ENCODE assay signal across 16 cellular contexts in genomic region chr3:163939926-163940325, GRCh38.
DNase-seq lines count a peak whose midpoint lies in the region; ATAC-seq and TF ChIP-seq lines count a peak whose summit lies in the region.
"Had no signal": no experiment of that assay in that cellular context is flagged by ENCODE, and none has a peak within 500 bp of the region (broad histone marks: within the 10 kb centered on the region; RNA-seq: fewer than 3 reads in every experiment).

No MANE protein-coding gene starts in this region.

- H3K4me1 ChIP-seq in neural progenitor cell = no peaks in the 10 kb centered on the region

- no peak overlapping the region for H3K4me3 Mint-ChIP-seq in neural progenitor cell
- H3K4me3 Mint-ChIP-seq: activated B cell treated with CpG ODN at 0.5 μM for 24 hours, CD14-positive monocyte had no signal

- peak; percentile 10 for TF ChIP-seq CTCF in astrocyte of the cerebellum (IDR thresholded peaks at IDR 0.05; ENCODE audit: low read depth, low read length, missing control alignments)
- TF ChIP-seq CTCF in neural progenitor cell (IDR thresholded peaks at IDR 0.05) = peak; percentile 20

- peaks cover 2% of the 10 kb centered on the region for H3K27me3 Mint-ChIP-seq in neural progenitor cell (ENCODE audit: insufficient read depth, low read depth)
- H3K27me3 Mint-ChIP-seq: activated B cell treated with CpG ODN at 0.5 μM for 24 hours had no signal

- peak; percentile 20 for DNase-seq in ELF-1 (ENCODE audit: low read depth, low spot score)
- peak; percentile 38 for DNase-seq in MG63
- peak; percentile 18 for DNase-seq in astrocyte of the cerebellum (ENCODE audit: low read depth)
- DNase-seq in neural progenitor cell (ENCODE audit: low spot score) = peak; percentile 18
- no peak for DNase-seq in Right ventricle myocardium inferior (ENCODE audit: missing footprints)
- DNase-seq in activated CD4-positive, CD25-positive, alpha-beta regulatory T cell (lab: John Stamatoyannopoulos, UW) = no peak
- DNase-seq: activated B cell treated with CpG ODN at 0.5 μM for 24 hours; activated CD8-positive, alpha-beta memory T cell treated with anti-CD3 and anti-CD28 coated beads, Interleukin-2, amount 50 U/mL, for 48 hours; head of caudate nucleus; NCI-H2081 treated with DMSO at 0.1 percent for 48 hours; NK-92 treated with Interleukin-12 subunit alpha and Interleukin-12 subunit beta, amount 100 ng/mL, for 24 hours; trophoblast cell had no signal

- H3K4me3 ChIP-seq in MG63 (no peak overlapping the region), astrocyte of the cerebellum (ENCODE audit: low read depth, low read length) (no peak overlapping the region), neural progenitor cell (no peak overlapping the region)

- peak overlapping the region; percentile 36 for H2AFZ ChIP-seq in neural progenitor cell (replicated peaks)

- intact Hi-C loops in Right ventricle myocardium inferior (cut with DNase I) = no loop called here

- in situ Hi-C loops in astrocyte of the cerebellum (cut with HindIII; ENCODE audit: low sequenced_read_pairs) = no loop called here

- H3K27ac ChIP-seq in neural progenitor cell = no peak overlapping the region

- H3K4me1 Mint-ChIP-seq in neural progenitor cell = no peaks in the 10 kb centered on the region
- H3K4me1 Mint-ChIP-seq: activated B cell treated with CpG ODN at 0.5 μM for 24 hours, CD14-positive monocyte had no signal

- H3K27ac Mint-ChIP-seq in neural progenitor cell = no peak overlapping the region
- H3K27ac Mint-ChIP-seq: activated B cell treated with CpG ODN at 0.5 μM for 24 hours; activated naive CD4-positive, alpha-beta T cell treated with anti-CD3 and anti-CD28 coated beads, Interleukin-2, amount 50 U/mL, for 72 hours; CD14-positive monocyte had no signal

- ATAC-seq in HG02973 (IDR thresholded peaks at IDR 0.05; ENCODE audit: unreplicated experiment) = no peak
- ATAC-seq in Right ventricle myocardium inferior = no peak
- ATAC-seq: activated naive CD4-positive, alpha-beta T cell treated with anti-CD3 and anti-CD28 coated beads, Interleukin-2, amount 50 U/mL, for 72 hours; SK-N-SH treated with all-trans-retinoic acid at 6 μM for 48 hours had no signal

- H3K36me3 Mint-ChIP-seq in neural progenitor cell = no peaks in the 10 kb centered on the region
- H3K36me3 Mint-ChIP-seq: activated naive CD4-positive, alpha-beta T cell treated with anti-CD3 and anti-CD28 coated beads, Interleukin-2, amount 50 U/mL, for 72 hours; CD14-positive monocyte had no signal

- H3K9me3 Mint-ChIP-seq in neural progenitor cell = peaks cover 15% of the 10 kb centered on the region

- H3K79me2 ChIP-seq in neural progenitor cell (ENCODE audit: low read depth) = no peaks in the 10 kb centered on the region

- no peaks in the 10 kb centered on the region for H3F3A ChIP-seq in neural progenitor cell (ENCODE audit: low read depth)

- H3K4me2 ChIP-seq in neural progenitor cell = no peak overlapping the region

- H3K36me3 ChIP-seq in MG63 = no peaks in the 10 kb centered on the region
- no peaks in the 10 kb centered on the region for H3K36me3 ChIP-seq in neural progenitor cell

- H4K20me1 ChIP-seq in neural progenitor cell (ENCODE audit: low read depth) = no peaks in the 10 kb centered on the region

- H3K9me3 ChIP-seq in MG63 (no peaks in the 10 kb centered on the region), neural progenitor cell (ENCODE audit: low read depth) (no peaks in the 10 kb centered on the region)

- H3K27me3 ChIP-seq in MG63 (no peaks in the 10 kb centered on the region), neural progenitor cell (no peaks in the 10 kb centered on the region)

- H3K9ac ChIP-seq in neural progenitor cell = no peak overlapping the region

Comparison
In these comparisons a context has a peak if more than half of its experiments do, and no peak if none do; other contexts are left out.
1. DNase-seq: peak in ELF-1 (single experiment), MG63 (single experiment), astrocyte of the cerebellum (single experiment) and neural progenitor cell (single experiment); none in Right ventricle myocardium inferior (single experiment) and activated CD4-positive, CD25-positive, alpha-beta regulatory T cell (0 of 4).